ENCODE assay signal across 10 cellular contexts in genomic region chr5:122896598-122897282, GRCh38. TPM values are rescaled to one million over a fixed set of nuclear protein-coding genes. Genes with fewer than 3 reads are reported as not detected.
DNase-seq lines count a peak whose midpoint lies in the region; ATAC-seq and TF ChIP-seq lines count a peak whose summit lies in the region.
"Had no signal": no experiment of that assay in that cellular context is flagged by ENCODE, and none has a peak within 500 bp of the region (broad histone marks: within the 10 kb centered on the region; RNA-seq: fewer than 3 reads in every experiment).

No MANE protein-coding gene starts in this region.

- no peak overlapping the region for H2BK5ac ChIP-seq in H9 (ENCODE audit: insufficient read length, low read length)

- H3K18ac ChIP-seq in H9 (ENCODE audit: insufficient read length, low read depth, low read length), result no peak overlapping the region

- no peak for ATAC-seq in GM18517 (IDR thresholded peaks at IDR 0.05; ENCODE audit: unreplicated experiment)
- ATAC-seq in effector memory CD8-positive, alpha-beta T cell (replicated peaks), result no peak
- ATAC-seq: activated CD4-positive, alpha-beta T cell treated with anti-CD3 and anti-CD28 coated beads for 36 hours had no signal

- H2BK12ac ChIP-seq in H9 (ENCODE audit: insufficient read length, low read depth, low read length), result no peak overlapping the region

- H3K4me1 Mint-ChIP-seq in H9, result no peaks in the 10 kb centered on the region
- H3K4me1 Mint-ChIP-seq in activated naive CD4-positive, alpha-beta T cell treated with anti-CD3 and anti-CD28 coated beads for 36 hours (ENCODE audit: low read depth), result no peaks in the 10 kb centered on the region
- H3K4me1 Mint-ChIP-seq in activated T-helper 1 cell treated with anti-CD3 and anti-CD28 coated beads, Interleukin-12 subunit alpha, Interleukin-12 subunit beta, Interleukin-2, Interleukin-4 antibody, amounts not matched to agents 30 ng/mL and 10 ng/mL and 1 ng/mL, durations not matched to agents 14 hours and 24 hours and 36 hours (ENCODE audit: low read depth), result no peaks in the 10 kb centered on the region
- H3K4me1 Mint-ChIP-seq in effector memory CD8-positive, alpha-beta T cell (ENCODE audit: low read depth in 2 of 2), result peaks cover 5% of the 10 kb centered on the region in 2 donors

- H3K27me3 ChIP-seq in H9 (ENCODE audit: insufficient read depth, low read length), result no peaks in the 10 kb centered on the region
- no peaks in the 10 kb centered on the region for H3K27me3 ChIP-seq in kidney epithelial cell (ENCODE audit: control insufficient read depth, insufficient read depth, low read length)
- H3K27me3 ChIP-seq: neutrophil had no signal

- no peaks in the 10 kb centered on the region for H3K27me3 Mint-ChIP-seq in H9 (ENCODE audit: low read depth)
- H3K27me3 Mint-ChIP-seq in activated naive CD4-positive, alpha-beta T cell treated with anti-CD3 and anti-CD28 coated beads for 36 hours (ENCODE audit: low read depth), result no peaks in the 10 kb centered on the region
- H3K27me3 Mint-ChIP-seq in activated T-helper 1 cell treated with anti-CD3 and anti-CD28 coated beads, Interleukin-12 subunit alpha, Interleukin-12 subunit beta, Interleukin-2, Interleukin-4 antibody, amounts not matched to agents 30 ng/mL and 10 ng/mL and 1 ng/mL, durations not matched to agents 14 hours and 24 hours and 36 hours (ENCODE audit: insufficient read depth), result peaks cover 2% of the 10 kb centered on the region
- H3K27me3 Mint-ChIP-seq in effector memory CD8-positive, alpha-beta T cell, result no peaks in the 10 kb centered on the region
- H3K27me3 Mint-ChIP-seq: activated CD4-positive, alpha-beta T cell treated with anti-CD3 and anti-CD28 coated beads for 36 hours had no signal

- no peak overlapping the region for H2AFZ ChIP-seq in H9 (ENCODE audit: low read length)

- CTCF ChIA-PET in activated naive CD4-positive, alpha-beta T cell treated with anti-CD3 and anti-CD28 coated beads for 36 hours (lab: Charles Lee), result interaction anchor here (0.6 kb wide), 1 partner anchor 475 kb away, joined by 3 read pairs; no protein-coding TSS in a partner anchor

- H2BK120ac ChIP-seq in H9 (ENCODE audit: low read depth, low read length, poor library complexity, severe bottlenecking), result no peak overlapping the region

- no peak overlapping the region for H3K4me2 ChIP-seq in H9 (ENCODE audit: insufficient read depth, insufficient read length, low read length)

- no peak overlapping the region for H2BK15ac ChIP-seq in H9 (ENCODE audit: low read depth, low read length)

- no peaks in the 10 kb centered on the region for H3K9me3 Mint-ChIP-seq in H9
- H3K9me3 Mint-ChIP-seq in activated naive CD4-positive, alpha-beta T cell treated with anti-CD3 and anti-CD28 coated beads for 36 hours, result no peaks in the 10 kb centered on the region
- H3K9me3 Mint-ChIP-seq in activated T-helper 1 cell treated with anti-CD3 and anti-CD28 coated beads, Interleukin-12 subunit alpha, Interleukin-12 subunit beta, Interleukin-2, Interleukin-4 antibody, amounts not matched to agents 30 ng/mL and 10 ng/mL and 1 ng/mL, durations not matched to agents 14 hours and 24 hours and 36 hours, result no peaks in the 10 kb centered on the region
- H3K9me3 Mint-ChIP-seq in effector memory CD8-positive, alpha-beta T cell, result no peaks in the 10 kb centered on the region

- H3K9ac ChIP-seq in H9 (ENCODE audit: extremely low read depth, insufficient read length, low read length), result no peak overlapping the region

- no peaks in the 10 kb centered on the region for H4K20me1 ChIP-seq in H9 (ENCODE audit: control insufficient read depth, insufficient read depth, insufficient read length)

- H3T11ph ChIP-seq in H9 (ENCODE audit: low read length), result no peak overlapping the region

- no peaks in the 10 kb centered on the region for H3K9me3 ChIP-seq in H9 (ENCODE audit: control insufficient read depth, low read depth, low read length)
- H3K9me3 ChIP-seq: neutrophil had no signal

- no peak overlapping the region for H3K56ac ChIP-seq in H9 (ENCODE audit: insufficient read length, low read depth, low read length)

- no peak overlapping the region for H2BK20ac ChIP-seq in H9 (ENCODE audit: low read depth, low read length, poor library complexity, severe bottlenecking)

- intact Hi-C loops in activated naive CD4-positive, alpha-beta T cell treated with anti-CD3 and anti-CD28 coated beads for 36 hours (cut with micrococcal nuclease), result loop anchor here (5.0 to 10.0 kb wide), 3 partner anchors 476 to 718 kb away; no protein-coding TSS in a partner anchor
- intact Hi-C loops in activated T-helper 1 cell treated with anti-CD3 and anti-CD28 coated beads, Interleukin-12 subunit alpha, Interleukin-12 subunit beta, Interleukin-2, Interleukin-4 antibody, amounts not matched to agents 30 ng/mL and 10 ng/mL and 1 ng/mL, durations not matched to agents 14 hours and 24 hours and 36 hours (cut with micrococcal nuclease), result loop anchor here (5.0 kb wide), 1 partner anchor 711 kb away; no protein-coding TSS in a partner anchor

- no peak overlapping the region for H3K4me3 Mint-ChIP-seq in H9
- no peak overlapping the region for H3K4me3 Mint-ChIP-seq in activated naive CD4-positive, alpha-beta T cell treated with anti-CD3 and anti-CD28 coated beads for 36 hours
- H3K4me3 Mint-ChIP-seq in activated T-helper 1 cell treated with anti-CD3 and anti-CD28 coated beads, Interleukin-12 subunit alpha, Interleukin-12 subunit beta, Interleukin-2, Interleukin-4 antibody, amounts not matched to agents 30 ng/mL and 10 ng/mL and 1 ng/mL, durations not matched to agents 14 hours and 24 hours and 36 hours, result no peak overlapping the region
- H3K4me3 Mint-ChIP-seq in effector memory CD8-positive, alpha-beta T cell, result no peak overlapping the region
- H3K4me3 Mint-ChIP-seq: activated CD4-positive, alpha-beta T cell treated with anti-CD3 and anti-CD28 coated beads for 36 hours had no signal

- no peak overlapping the region for H4K8ac ChIP-seq in H9 (replicated peaks; ENCODE audit: insufficient read length, low read depth, low read length)

- H3K27ac Mint-ChIP-seq in H9, result no peak overlapping the region
- no peak overlapping the region for H3K27ac Mint-ChIP-seq in activated naive CD4-positive, alpha-beta T cell treated with anti-CD3 and anti-CD28 coated beads for 36 hours
- H3K27ac Mint-ChIP-seq in activated T-helper 1 cell treated with anti-CD3 and anti-CD28 coated beads, Interleukin-12 subunit alpha, Interleukin-12 subunit beta, Interleukin-2, Interleukin-4 antibody, amounts not matched to agents 30 ng/mL and 10 ng/mL and 1 ng/mL, durations not matched to agents 14 hours and 24 hours and 36 hours, result no peak overlapping the region
- H3K27ac Mint-ChIP-seq in effector memory CD8-positive, alpha-beta T cell, result no peak overlapping the region
- H3K27ac Mint-ChIP-seq: activated CD4-positive, alpha-beta T cell treated with anti-CD3 and anti-CD28 coated beads for 36 hours had no signal

- no peaks in the 10 kb centered on the region for H3K36me3 ChIP-seq in kidney epithelial cell (ENCODE audit: control insufficient read depth, insufficient read depth, low read length)
- H3K36me3 ChIP-seq: neutrophil had no signal

- H2AK5ac ChIP-seq in H9 (ENCODE audit: insufficient read length, low read length), result no peak overlapping the region

- H3K14ac ChIP-seq in H9 (ENCODE audit: insufficient read depth, low read length), result no peak overlapping the region

- H3K4me1 ChIP-seq in H9 (ENCODE audit: insufficient read depth, low read length), result no peaks in the 10 kb centered on the region

- no peak overlapping the region for H4K5ac ChIP-seq in H9 (ENCODE audit: insufficient read length, low read depth, low read length)

- no peaks in the 10 kb centered on the region for H3K36me3 Mint-ChIP-seq in H9 (ENCODE audit: insufficient read depth in 1 of 3, low read depth in 3 of 3)
- H3K36me3 Mint-ChIP-seq in activated naive CD4-positive, alpha-beta T cell treated with anti-CD3 and anti-CD28 coated beads for 36 hours (ENCODE audit: low read depth), result no peaks in the 10 kb centered on the region
- no peaks in the 10 kb centered on the region for H3K36me3 Mint-ChIP-seq in activated T-helper 1 cell treated with anti-CD3 and anti-CD28 coated beads, Interleukin-12 subunit alpha, Interleukin-12 subunit beta, Interleukin-2, Interleukin-4 antibody, amounts not matched to agents 30 ng/mL and 10 ng/mL and 1 ng/mL, durations not matched to agents 14 hours and 24 hours and 36 hours (ENCODE audit: low read depth)
- H3K36me3 Mint-ChIP-seq in effector memory CD8-positive, alpha-beta T cell (ENCODE audit: insufficient read depth), result no peaks in the 10 kb centered on the region

- H3K23me2 ChIP-seq in H9 (ENCODE audit: insufficient read length, low read depth, low read length, poor library complexity, severe bottlenecking), result no peaks in the 10 kb centered on the region

- no peak overlapping the region for H3K23ac ChIP-seq in H9 (ENCODE audit: insufficient read length, low read depth, low read length)

- H3K4me3 ChIP-seq in kidney epithelial cell (ENCODE audit: low read depth, low read length), result no peak overlapping the region

- no peak overlapping the region for H4K91ac ChIP-seq in H9 (ENCODE audit: insufficient read length, low read depth, low read length)

- TF ChIP-seq CTCF in AG09319 (IDR thresholded peaks at IDR 0.05; ENCODE audit: low read depth, low read length) (peak; percentile 56), H9 (conservative IDR thresholded peaks at IDR 0.05) (peak; percentile 66), VCaP (conservative IDR thresholded peaks at IDR 0.05) (peak; percentile 89), kidney epithelial cell (IDR thresholded peaks at IDR 0.05; ENCODE audit: insufficient read depth, low read length, poor library complexity, severe bottlenecking) (peak; percentile 35)

- no peak overlapping the region for H3K4ac ChIP-seq in H9 (ENCODE audit: low read depth, low read length)

- H3K79me1 ChIP-seq in H9 (ENCODE audit: insufficient read depth, low read depth, low read length, poor library complexity, severe bottlenecking), result no peaks in the 10 kb centered on the region

- no peaks in the 10 kb centered on the region for H3K79me2 ChIP-seq in H9 (ENCODE audit: insufficient read depth, low read length)

- no peak for DNase-seq in AG09319 (ENCODE audit: extremely low read depth, low read depth)
- DNase-seq in H9, result no peak
- no peak for DNase-seq in kidney epithelial cell (ENCODE audit: low read depth)
- DNase-seq in activated naive CD4-positive, alpha-beta T cell treated with anti-CD3 and anti-CD28 coated beads for 36 hours, result no peak
- no peak for DNase-seq in activated T-helper 1 cell treated with anti-CD3 and anti-CD28 coated beads, Interleukin-12 subunit alpha, Interleukin-12 subunit beta, Interleukin-2, Interleukin-4 antibody, amounts not matched to agents 30 ng/mL and 10 ng/mL and 1 ng/mL, durations not matched to agents 14 hours and 24 hours and 36 hours (ENCODE audit: low spot score)
- DNase-seq in effector memory CD8-positive, alpha-beta T cell, result no peak
- DNase-seq: activated CD4-positive, alpha-beta T cell treated with anti-CD3 and anti-CD28 coated beads for 36 hours had no signal

- H3K27ac ChIP-seq in H9 (ENCODE audit: insufficient read length, low read depth, low read length) (no peak overlapping the region), VCaP (no peak overlapping the region)
- H3K27ac ChIP-seq: neutrophil had no signal

- WGBS in H9 (ENCODE audit: extremely low coverage, insufficient read length, low lambda C conversion rate), result no CpG with 5 or more reads among the region's 4 CpGs

RNA-seq across cellular contexts. Expression of gene SNX24, which starts 51.3 kb away (rescaled TPM):
- total RNA-seq in H9 (2021) (13.0 and 13.9 TPM in 2 replicates), kidney epithelial cell (53.1 and 57.0 TPM in 2 replicates)
- total RNA-seq in activated naive CD4-positive, alpha-beta T cell treated with anti-CD3 and anti-CD28 coated beads for 36 hours, result 1 to 10 TPM; 2.2 to 2.3 TPM
- total RNA-seq in activated T-helper 1 cell treated with anti-CD3 and anti-CD28 coated beads, Interleukin-12 subunit alpha, Interleukin-12 subunit beta, Interleukin-2, Interleukin-4 antibody, amounts not matched to agents 30 ng/mL and 10 ng/mL and 1 ng/mL, durations not matched to agents 14 hours and 24 hours and 36 hours, result 1.2 and 1.6 TPM in 2 replicates

Comparison
In these comparisons a context has a peak if more than half of its experiments do, and no peak if none do; other contexts are left out.
1. CTCF ChIP-seq: peak in every context shown above with its lines; median percentile 89 in VCaP; 66 in H9; 56 in AG09319; 35 in kidney epithelial cell.